In genomic region chr2:194824450-194824849, GRCh38 we compare ENCODE assay signal across 7 cellular contexts.
"Had no signal": no experiment of that assay in that cellular context is flagged by ENCODE, and none has a peak within 500 bp of the region (broad histone marks: within the 10 kb centered on the region; RNA-seq: fewer than 3 reads in every experiment).

No MANE protein-coding gene starts in this region.

- ATAC-seq: GM12878 had no signal

- DNase-seq: GDM1 had no signal

- H3K4me3 ChIP-seq: GM12878 had no signal

- FAIRE-seq: G401.6, GM12878, GM12891, GM12892, GM18507, GM19239 had no signal
